Comparison of ENCODE assay signal across 16 cellular contexts in genomic region chr19:46481947-46482346, GRCh38. TPM values are rescaled to one million over a fixed set of nuclear protein-coding genes. Genes with fewer than 3 reads are reported as not detected.
A peak's percentile ranks its signal among the peaks of the same experiment; 100 is the strongest.
DNase-seq lines count a peak whose midpoint lies in the region; ATAC-seq and TF ChIP-seq lines count a peak whose summit lies in the region.
"Had no signal": no experiment of that assay in that cellular context is flagged by ENCODE, and none has a peak within 500 bp of the region (broad histone marks: within the 10 kb centered on the region; RNA-seq: fewer than 3 reads in every experiment).

No MANE protein-coding gene starts in this region.

- 0 out of 2 replicates have a peak overlapping the region, but pooled peaks have one; percentile 29 for H3K9ac ChIP-seq in IMR-90 (ENCODE audit: low read depth, low read length)

- peak overlapping the region; percentile 39; the same call in 1 of the 2 replicates for H2BK120ac ChIP-seq in IMR-90 (ENCODE audit: low read depth, low read length)

- peak overlapping the region; percentile 11; the same call in 1 of the 3 replicates for H2BK15ac ChIP-seq in IMR-90 (ENCODE audit: low read depth, low read length)

- no TSS peak for BruUV-seq in IMR-90 (replicated peaks; lab: Mats Ljungman, UMichigan)

- H3K27ac ChIP-seq in IMR-90 (ENCODE audit: insufficient read depth, low read length): peak overlapping the region; percentile 74; the same call in 1 of the 2 replicates
- peak overlapping the region; percentile 39 to 74 (median 63) for H3K27ac ChIP-seq in esophagus muscularis mucosa (replicated peaks in 1 of 4)
- peak overlapping the region; percentile 18 to 80 for H3K27ac ChIP-seq in testis
- H3K27ac ChIP-seq: C4-2B, neutrophil had no signal

- H2AK9ac ChIP-seq in IMR-90 (replicated peaks; ENCODE audit: low read depth, low read length, poor library complexity): peak overlapping the region; percentile 44

- CTCF ChIA-PET in IMR-90 (lab: Yijun Ruan, JAX): no interaction called here

- TF ChIP-seq RAD21 in IMR-90 (IDR thresholded peaks at IDR 0.05; ENCODE audit: low read length): no peak

- no peak overlapping the region for H4K91ac ChIP-seq in IMR-90 (ENCODE audit: insufficient read depth, low read depth, low read length)

- H3K4me2 ChIP-seq in IMR-90 (ENCODE audit: low read depth, low read length): peak overlapping the region; percentile 14; the same call in 1 of the 2 replicates

- TF ChIP-seq POLR2A in IMR-90 (IDR thresholded peaks at IDR 0.05; ENCODE audit: low read depth, low read length) (no peak), esophagus muscularis mucosa (IDR thresholded peaks at IDR 0.05; ENCODE audit: low read depth) (no peak), testis (IDR thresholded peaks at IDR 0.05) (no peak)

- 0 out of 2 replicates have a peak overlapping the region, but pooled peaks have one; percentile 31 for H3K18ac ChIP-seq in IMR-90 (ENCODE audit: low read depth, low read length)

- H3K9me1 ChIP-seq in IMR-90 (ENCODE audit: insufficient read depth, low read length): peaks cover 3% of the 10 kb centered on the region; the same call in 1 of the 2 replicates

- H3K4me1 ChIP-seq in IMR-90 (ENCODE audit: control insufficient read depth, insufficient read depth, low read length) (peaks cover 6% of the 10 kb centered on the region), esophagus muscularis mucosa (peaks cover 0 to 19% (median 17%) of the 10 kb centered on the region in 4 donors), testis (peaks cover 7% of the 10 kb centered on the region)

- WGBS in IMR-90 (ENCODE audit: extremely low coverage in 2 of 2, insufficient read length in 1 of 2), 2 experiments: 40% methylated on average over 1 of the region's 5 CpGs; no CpG with 5 or more reads in 1 of the 2 experiments
- 52% methylated on average over 5 of the region's 5 CpGs for WGBS in esophagus muscularis mucosa
- 57 to 58% methylated on average over 5 of the region's 5 CpGs for WGBS in testis, 2 donors

- no peak for ATAC-seq in IMR-90 (ENCODE audit: low read depth)
- no peak for ATAC-seq in GM19328 (IDR thresholded peaks at IDR 0.05; ENCODE audit: unreplicated experiment)
- ATAC-seq: PC-3 had no signal

- H3K36me3 ChIP-seq in IMR-90 (ENCODE audit: control insufficient read depth, insufficient read depth, low read length) (no peaks in the 10 kb centered on the region), esophagus muscularis mucosa (no peaks in the 10 kb centered on the region), testis (ENCODE audit: low read depth, missing control alignments) (no peaks in the 10 kb centered on the region), H7 (replicated peaks; ENCODE audit: control insufficient read depth, insufficient read depth, low read length) (no peaks in the 10 kb centered on the region)
- H3K36me3 ChIP-seq: adrenal gland, neutrophil had no signal

- H3K9me3 ChIP-seq in IMR-90 (ENCODE audit: control insufficient read depth, insufficient read depth, low read length) (no peaks in the 10 kb centered on the region), esophagus muscularis mucosa (no peaks in the 10 kb centered on the region), testis (no peaks in the 10 kb centered on the region)
- H3K9me3 ChIP-seq: adrenal gland, neutrophil had no signal

- POLR2A ChIA-PET in IMR-90 (lab: Charles Lee; ENCODE audit: unreplicated experiment): no interaction called here

- H2AFZ ChIP-seq in IMR-90 (replicated peaks; ENCODE audit: low read length, poor library complexity): no peak overlapping the region

- no peaks in the 10 kb centered on the region for H3K79me1 ChIP-seq in IMR-90 (ENCODE audit: low read depth in 1 of 2, low read length in 2 of 2)

- H2AK5ac ChIP-seq in IMR-90 (ENCODE audit: low read depth, low read length): no peak overlapping the region

- H3K4ac ChIP-seq in IMR-90 (ENCODE audit: low read depth, low read length): peak overlapping the region; percentile 66; the same call in 1 of the 2 replicates

- DNase-seq in IMR-90: peak; percentile 36
- DNase-seq in esophagus muscularis mucosa (ENCODE audit: extremely low spot score): no peak
- peak; percentile 44 for DNase-seq in myocyte (ENCODE audit: low read depth)
- DNase-seq in testis: peak; percentile 58
- DNase-seq in stimulated activated naive CD4-positive, alpha-beta T cell treated with Interleukin-2 at 50 U/mL for 16 hours (lab: John Stamatoyannopoulos, UW): no peak
- no peak for DNase-seq in H7
- no peak for DNase-seq in GM10266 (ENCODE audit: extremely low spot score)
- DNase-seq: NCI-H1048, NCI-H510A treated with DMSO at 0.1 percent for 48 hours, PC-3 had no signal

- peak overlapping the region; percentile 85; the same call in 1 of the 2 replicates for H3K23ac ChIP-seq in IMR-90 (ENCODE audit: low read depth, low read length)

- H3K4me3 ChIP-seq in IMR-90 (ENCODE audit: insufficient read depth, low read depth, low read length): no peak overlapping the region
- H3K4me3 ChIP-seq in esophagus muscularis mucosa: no peak overlapping the region
- H3K4me3 ChIP-seq in testis: no peak overlapping the region
- no peak overlapping the region for H3K4me3 ChIP-seq in H7 (ENCODE audit: insufficient read depth, low read depth, low read length)
- H3K4me3 ChIP-seq: adrenal gland had no signal

- no peaks in the 10 kb centered on the region; the same call in 1 of the 2 replicates for H4K20me1 ChIP-seq in IMR-90 (ENCODE audit: insufficient read depth, low read length)

- dilution Hi-C loops in IMR-90 (cut with HindIII; ENCODE audit: low sequenced_read_pairs, unreplicated experiment): no loop called here

- H2BK5ac ChIP-seq in IMR-90 (ENCODE audit: low read depth, low read length, poor library complexity, severe bottlenecking): peak overlapping the region; percentile 72

- no peak overlapping the region for H3K56ac ChIP-seq in IMR-90 (ENCODE audit: extremely low read depth, insufficient read depth, low read length)

- intact Hi-C loops in IMR-90 (cut with micrococcal nuclease): no loop called here
- intact Hi-C loops in esophagus muscularis mucosa (cut with DNase I): no loop called here
- intact Hi-C loops in testis (cut with DNase I; ENCODE audit: low total_unique reads): no loop called here

- H4K5ac ChIP-seq in IMR-90 (ENCODE audit: low read depth, low read length): 0 out of 2 replicates have a peak overlapping the region, but pooled peaks have one; percentile 30

- peak overlapping the region; percentile 66 to 83; a peak in 3 of 4 replicates for H4K8ac ChIP-seq in IMR-90 (ENCODE audit: low read depth in 2 of 2, low read length in 2 of 2)

- peaks cover 3% of the 10 kb centered on the region; the same call in 1 of the 2 replicates for H3K27me3 ChIP-seq in IMR-90 (ENCODE audit: control insufficient read depth, insufficient read depth, low read length)
- H3K27me3 ChIP-seq in esophagus muscularis mucosa: peaks cover 0 to 29% (median 0%) of the 10 kb centered on the region in 4 donors
- H3K27me3 ChIP-seq in testis: no peaks in the 10 kb centered on the region
- no peaks in the 10 kb centered on the region for H3K27me3 ChIP-seq in H7 (ENCODE audit: control insufficient read depth, insufficient read depth, low read length)
- H3K27me3 ChIP-seq: adrenal gland had no signal

- TF ChIP-seq EP300 in esophagus muscularis mucosa (IDR thresholded peaks at IDR 0.05): no peak

- TF ChIP-seq CTCF in IMR-90 (conservative IDR thresholded peaks at IDR 0.05; ENCODE audit: low read depth, low read length): no peak
- no peak for TF ChIP-seq CTCF in esophagus muscularis mucosa (IDR thresholded peaks at IDR 0.05)
- no peak for TF ChIP-seq CTCF in testis (IDR thresholded peaks at IDR 0.05)
- no peak for TF ChIP-seq CTCF in GM10266 (IDR thresholded peaks at IDR 0.05; ENCODE audit: control insufficient read depth, insufficient read depth, low read depth, missing control alignments)

- H3K14ac ChIP-seq in IMR-90 (replicated peaks; ENCODE audit: low read depth, low read length): peak overlapping the region; percentile 76

- in situ Hi-C loops in IMR-90 (cut with MboI; ENCODE audit: low sequenced_read_pairs): loop anchor here (10.0 kb wide), 1 partner anchor 197 kb away; no protein-coding TSS in a partner anchor

- H2BK20ac ChIP-seq in IMR-90 (ENCODE audit: low read depth, low read length): peak overlapping the region; percentile 70; the same call in 1 of the 2 replicates

TF ChIP-seq in IMR-90, 13 proteins besides CTCF, POLR2A, EP300 and RAD21 (continues in another document):
- no peak for TF ChIP-seq RFX5 (IDR thresholded peaks at IDR 0.05; ENCODE audit: low read depth, low read length)
- TF ChIP-seq MAFK (IDR thresholded peaks at IDR 0.05; ENCODE audit: low read depth, low read length): no peak

RNA-seq across cellular contexts. Expression of gene PNMA8A, which starts 10.6 kb away (rescaled TPM):
- total RNA-seq in IMR-90 (2012; rRNA removed) (0.83 and 0.90 TPM in 2 replicates), esophagus muscularis mucosa (1 to 10 TPM; 1.4 to 5.3 (median 2.5) TPM), myocyte (89.0 and 102 TPM in 2 replicates), testis (10 to 100 TPM; 34.9 to 44.3 TPM)
- polyA plus RNA-seq in IMR-90 (2012; rRNA removed) (0.73 and 0.77 TPM in 2 replicates), testis (ENCODE audit: insufficient read depth, low read depth, low replicate concordance) (48.1 TPM)
- polyA plus RNA-seq in IMR-90 (2012; cell fraction: cytosol; rRNA removed): 1.5 and 2.5 TPM in 2 replicates
- polyA plus RNA-seq in IMR-90 (2012; cell fraction: nucleus; rRNA removed; ENCODE audit: low replicate concordance): 0.46 and 0.81 TPM in 2 replicates
- 53.7 TPM for polyA plus RNA-seq in myocyte (2012)
- total RNA-seq in H7 (2014; rRNA removed; shearing (Covaris generic)): 17.4 and 23.9 TPM in 2 replicates
- total RNA-seq: PC-3; T-helper 1 cell treated with Interleukin-12 subunit alpha and Interleukin-12 subunit beta and Interleukin-4 antibody, amounts not matched to agents 30 ng/mL and 1 ng/mL, for 36 hours had no signal

RNA-seq across cellular contexts. Expression of gene PNMA8B, which starts 13.7 kb away (rescaled TPM):
- total RNA-seq in IMR-90 (2012; rRNA removed) (under 0.01 and 0.18 TPM in 2 replicates), esophagus muscularis mucosa (1 to 10 TPM; 1.5 to 3.3 (median 1.6) TPM), myocyte (0.03 and 0.16 TPM in 2 replicates), testis (1 to 10 TPM; 3.1 TPM)
- polyA plus RNA-seq in IMR-90 (2012; rRNA removed) (0.11 and 0.12 TPM in 2 replicates), testis (ENCODE audit: insufficient read depth, low read depth, low replicate concordance) (1.6 TPM)
- 0.22 and 0.24 TPM in 2 replicates for polyA plus RNA-seq in IMR-90 (2012; cell fraction: cytosol; rRNA removed)
- 0.10 and 0.12 TPM in 2 replicates for polyA plus RNA-seq in IMR-90 (2012; cell fraction: nucleus; rRNA removed; ENCODE audit: low replicate concordance)
- polyA plus RNA-seq in myocyte (2012): 0.05 TPM
- total RNA-seq in H7 (2014; rRNA removed; shearing (Covaris generic)): 2.8 and 3.3 TPM in 2 replicates
- total RNA-seq: PC-3; T-helper 1 cell treated with Interleukin-12 subunit alpha and Interleukin-12 subunit beta and Interleukin-4 antibody, amounts not matched to agents 30 ng/mL and 1 ng/mL, for 36 hours had no signal

RNA-seq across cellular contexts. Expression of gene PNMA8C, which starts 53.2 kb away (rescaled TPM):
- total RNA-seq in IMR-90 (2012; rRNA removed): under 0.01 and 0.18 TPM in 2 replicates
- 0.09 TPM in 1 of 2 replicates, not detected in the other for polyA plus RNA-seq in IMR-90 (2012; rRNA removed)
- 0.03 TPM in 1 of 2 replicates, not detected in the other for polyA plus RNA-seq in IMR-90 (2012; cell fraction: cytosol; rRNA removed)
- 0.03 and 0.13 TPM in 2 replicates for polyA plus RNA-seq in IMR-90 (2012; cell fraction: nucleus; rRNA removed; ENCODE audit: low replicate concordance)
- under 1 TPM; 0.13 to 0.42 (median 0.17) TPM for total RNA-seq in esophagus muscularis mucosa
- total RNA-seq in myocyte: 0.05 and 0.10 TPM in 2 replicates
- polyA plus RNA-seq in myocyte (2012): 0.04 TPM
- total RNA-seq in testis: 1 to 10 TPM; 1.4 to 1.9 TPM
- 1.2 TPM for polyA plus RNA-seq in testis (ENCODE audit: insufficient read depth, low read depth, low replicate concordance)
- 0.14 and 0.15 TPM in 2 replicates for total RNA-seq in H7 (2014; rRNA removed; shearing (Covaris generic))
- total RNA-seq: glomerular endothelial cell; PC-3; T-helper 1 cell treated with Interleukin-12 subunit alpha and Interleukin-12 subunit beta and Interleukin-4 antibody, amounts not matched to agents 30 ng/mL and 1 ng/mL, for 36 hours had no signal

Comparison
In these comparisons a context has a peak if more than half of its experiments do, and no peak if none do; other contexts are left out.
1. DNase-seq: peak in IMR-90 (single experiment), myocyte (single experiment) and testis (single experiment); none in esophagus muscularis mucosa (single experiment), stimulated activated naive CD4-positive, alpha-beta T cell treated with Interleukin-2 at 50 U/mL for 16 hours (single experiment), H7 (single experiment) and GM10266 (single experiment).
2. Peak in every context shown above with its lines, with median percentiles within 50 percentile points of each other: H3K27ac ChIP-seq.